13 cellular contexts compared by ENCODE assay signal in the genomic region with DNA sequence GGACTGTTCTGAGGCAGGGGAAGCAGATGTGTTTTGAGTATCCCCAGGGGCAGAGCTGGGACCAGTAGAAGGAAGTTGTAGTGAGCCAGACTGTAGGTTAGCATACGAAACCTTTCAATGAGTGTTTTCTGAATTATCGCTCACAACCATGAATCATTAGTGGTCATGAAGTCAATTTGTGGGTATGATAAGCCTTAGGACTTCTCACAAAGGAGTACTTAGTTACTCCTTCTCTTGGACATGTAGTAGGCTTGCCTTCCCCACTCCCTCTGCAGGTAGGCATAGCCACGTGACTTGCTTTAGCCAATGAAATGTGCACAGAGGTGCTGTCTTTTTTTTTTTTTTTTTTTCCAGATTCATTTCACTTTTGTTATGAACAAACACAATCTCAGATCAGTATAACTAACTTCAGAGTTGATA. TPM values are rescaled to one million over a fixed set of nuclear protein-coding genes. Genes with fewer than 3 reads are reported as not detected.
DNase-seq lines count a peak whose midpoint lies in the region; ATAC-seq and TF ChIP-seq lines count a peak whose summit lies in the region.
"Had no signal": no experiment of that assay in that cellular context is flagged by ENCODE, and none has a peak within 500 bp of the region (broad histone marks: within the 10 kb centered on the region; RNA-seq: fewer than 3 reads in every experiment).

No MANE protein-coding gene starts in this region.

- H3K36me3 Mint-ChIP-seq in GM23338 (ENCODE audit: low read depth): peaks cover 8% of the 10 kb centered on the region; the same call in 1 of the 3 replicates
- H3K36me3 Mint-ChIP-seq in T-helper 17 cell (ENCODE audit: low read depth): peaks cover 16% of the 10 kb centered on the region

- H3K4me3 ChIP-seq in GM23338 (no peak overlapping the region), PC-3 (ENCODE audit: low read length) (no peak overlapping the region)
- H3K4me3 ChIP-seq: esophagus squamous epithelium had no signal

- CTCF ChIA-PET in PC-3 (lab: Charles Lee): no interaction called here

- H3K4me2 ChIP-seq in GM23338 (no peak overlapping the region), PC-3 (ENCODE audit: low read length) (no peak overlapping the region)
- H3K4me2 ChIP-seq: KMS-11 had no signal

- no peak overlapping the region for H3K9ac ChIP-seq in PC-3 (ENCODE audit: low read length)
- H3K9ac ChIP-seq: KMS-11 had no signal

- POLR2A ChIA-PET in PC-3 (lab: Charles Lee; ENCODE audit: unreplicated experiment): no interaction called here

- H3K4me1 ChIP-seq in GM23338 (ENCODE audit: insufficient read depth): no peaks in the 10 kb centered on the region
- no peaks in the 10 kb centered on the region for H3K4me1 ChIP-seq in PC-3 (ENCODE audit: insufficient read depth, low read length)
- H3K4me1 ChIP-seq: esophagus squamous epithelium had no signal

- ATAC-seq in GM23338 (peak; percentile 41; the same call in 2 of the 3 replicates), PC-3 (no peak; the same call in 1 of the 2 replicates), T-helper 17 cell (no peak)

- no peaks in the 10 kb centered on the region for H3K79me2 ChIP-seq in GM23338 (replicated peaks; ENCODE audit: insufficient read depth)
- no peaks in the 10 kb centered on the region for H3K79me2 ChIP-seq in PC-3 (ENCODE audit: low read length)

- H3K9me3 ChIP-seq in PC-3 (ENCODE audit: low read length): no peaks in the 10 kb centered on the region
- no peaks in the 10 kb centered on the region for H3K9me3 ChIP-seq in T-helper 17 cell (ENCODE audit: control insufficient read depth, low read length, poor library complexity, severe bottlenecking)
- H3K9me3 ChIP-seq: esophagus squamous epithelium had no signal

- no peaks in the 10 kb centered on the region for H3K27me3 Mint-ChIP-seq in GM23338 (ENCODE audit: insufficient read depth, low read depth, poor library complexity)
- no peaks in the 10 kb centered on the region for H3K27me3 Mint-ChIP-seq in T-helper 17 cell

- TF ChIP-seq CTCF in GM23338 (conservative IDR thresholded peaks at IDR 0.05; ENCODE audit: low read depth in 2 of 2) (no peak), PC-3 (conservative IDR thresholded peaks at IDR 0.05; ENCODE audit: low read depth, low read length) (no peak)

- H3K27ac Mint-ChIP-seq in GM23338: peak overlapping the region; percentile 58; the same call in 1 of the 2 replicates
- H3K27ac Mint-ChIP-seq in T-helper 17 cell: no peak overlapping the region

- no peaks in the 10 kb centered on the region; the same call in 1 of the 3 replicates for H3K9me3 Mint-ChIP-seq in GM23338

- H3K9me2 ChIP-seq in GM23338 (ENCODE audit: insufficient read depth) (no peaks in the 10 kb centered on the region), PC-3 (replicated peaks; ENCODE audit: low read length) (no peaks in the 10 kb centered on the region)

- H3K36me3 ChIP-seq in GM23338 (ENCODE audit: insufficient read depth) (no peaks in the 10 kb centered on the region; the same call in 1 of the 2 replicates), PC-3 (ENCODE audit: low read depth, low read length) (peaks cover 11% of the 10 kb centered on the region; the same call in 1 of the 2 replicates)

- H2AFZ ChIP-seq in GM23338 (no peak overlapping the region), PC-3 (ENCODE audit: low read length) (no peak overlapping the region)

- no peaks in the 10 kb centered on the region for H3K27me3 ChIP-seq in GM23338 (ENCODE audit: insufficient read depth)
- H3K27me3 ChIP-seq in PC-3 (ENCODE audit: low read length): no peaks in the 10 kb centered on the region
- H3K27me3 ChIP-seq: esophagus squamous epithelium had no signal

- H3K27ac ChIP-seq in GM23338 (ENCODE audit: low read depth) (no peak overlapping the region), PC-3 (ENCODE audit: low read length) (no peak overlapping the region)
- H3K27ac ChIP-seq: KMS-11 had no signal

- 0 out of 2 replicates have a peak, but pooled peaks cover 3% of the 10 kb centered on the region for H3F3A ChIP-seq in GM23338 (replicated peaks; ENCODE audit: low read depth)
- no peaks in the 10 kb centered on the region for H3F3A ChIP-seq in PC-3 (ENCODE audit: low read length, unreplicated experiment)

- H3K4me3 Mint-ChIP-seq in GM23338 (no peak overlapping the region), T-helper 17 cell (no peak overlapping the region)

- DNase-seq in GDM1 (lab: John Stamatoyannopoulos, UW): peak; percentile 14
- DNase-seq in GM23338 (ENCODE audit: low spot score): no peak
- peak; percentile 28 for DNase-seq in PC-3
- DNase-seq in iPS-NIHi11 (ENCODE audit: low spot score): peak; percentile 28
- DNase-seq in AG08396 (ENCODE audit: low spot score): no peak
- no peak for DNase-seq in AG20443 (ENCODE audit: low spot score)
- DNase-seq in T-helper 17 cell: no peak
- no peak for DNase-seq in NCI-H128 (lab: John Stamatoyannopoulos, UW; ENCODE audit: unreplicated experiment)
- DNase-seq: activated naive CD4-positive, alpha-beta T cell treated with anti-CD3 and anti-CD28 coated beads, Interleukin-2, amount 50 U/mL, for 16 hours; DND-41; esophagus squamous epithelium; SHP77 had no signal

- H4K20me1 ChIP-seq in GM23338 (replicated peaks; ENCODE audit: insufficient read depth) (no peaks in the 10 kb centered on the region), PC-3 (ENCODE audit: low read length) (no peaks in the 10 kb centered on the region)

- peaks cover 6% of the 10 kb centered on the region; the same call in 2 of the 3 replicates for H3K4me1 Mint-ChIP-seq in GM23338
- H3K4me1 Mint-ChIP-seq in T-helper 17 cell: peaks cover 7% of the 10 kb centered on the region

- intact Hi-C loops in PC-3 (cut with micrococcal nuclease): no loop called here

- no TSS peak for BruUV-seq in PC-3 (replicated peaks; lab: Mats Ljungman, UMichigan)

TF ChIP-seq in GM23338, 12 proteins besides CTCF, POLR2A, EP300 and RAD21 (continues in another document):
- TF ChIP-seq POLR2AphosphoS5 (IDR thresholded peaks at IDR 0.05; ENCODE audit: low read depth) (no peak), JUNB (IDR thresholded peaks at IDR 0.05; ENCODE audit: unreplicated experiment) (no peak)
- TF ChIP-seq, protein P1, sequence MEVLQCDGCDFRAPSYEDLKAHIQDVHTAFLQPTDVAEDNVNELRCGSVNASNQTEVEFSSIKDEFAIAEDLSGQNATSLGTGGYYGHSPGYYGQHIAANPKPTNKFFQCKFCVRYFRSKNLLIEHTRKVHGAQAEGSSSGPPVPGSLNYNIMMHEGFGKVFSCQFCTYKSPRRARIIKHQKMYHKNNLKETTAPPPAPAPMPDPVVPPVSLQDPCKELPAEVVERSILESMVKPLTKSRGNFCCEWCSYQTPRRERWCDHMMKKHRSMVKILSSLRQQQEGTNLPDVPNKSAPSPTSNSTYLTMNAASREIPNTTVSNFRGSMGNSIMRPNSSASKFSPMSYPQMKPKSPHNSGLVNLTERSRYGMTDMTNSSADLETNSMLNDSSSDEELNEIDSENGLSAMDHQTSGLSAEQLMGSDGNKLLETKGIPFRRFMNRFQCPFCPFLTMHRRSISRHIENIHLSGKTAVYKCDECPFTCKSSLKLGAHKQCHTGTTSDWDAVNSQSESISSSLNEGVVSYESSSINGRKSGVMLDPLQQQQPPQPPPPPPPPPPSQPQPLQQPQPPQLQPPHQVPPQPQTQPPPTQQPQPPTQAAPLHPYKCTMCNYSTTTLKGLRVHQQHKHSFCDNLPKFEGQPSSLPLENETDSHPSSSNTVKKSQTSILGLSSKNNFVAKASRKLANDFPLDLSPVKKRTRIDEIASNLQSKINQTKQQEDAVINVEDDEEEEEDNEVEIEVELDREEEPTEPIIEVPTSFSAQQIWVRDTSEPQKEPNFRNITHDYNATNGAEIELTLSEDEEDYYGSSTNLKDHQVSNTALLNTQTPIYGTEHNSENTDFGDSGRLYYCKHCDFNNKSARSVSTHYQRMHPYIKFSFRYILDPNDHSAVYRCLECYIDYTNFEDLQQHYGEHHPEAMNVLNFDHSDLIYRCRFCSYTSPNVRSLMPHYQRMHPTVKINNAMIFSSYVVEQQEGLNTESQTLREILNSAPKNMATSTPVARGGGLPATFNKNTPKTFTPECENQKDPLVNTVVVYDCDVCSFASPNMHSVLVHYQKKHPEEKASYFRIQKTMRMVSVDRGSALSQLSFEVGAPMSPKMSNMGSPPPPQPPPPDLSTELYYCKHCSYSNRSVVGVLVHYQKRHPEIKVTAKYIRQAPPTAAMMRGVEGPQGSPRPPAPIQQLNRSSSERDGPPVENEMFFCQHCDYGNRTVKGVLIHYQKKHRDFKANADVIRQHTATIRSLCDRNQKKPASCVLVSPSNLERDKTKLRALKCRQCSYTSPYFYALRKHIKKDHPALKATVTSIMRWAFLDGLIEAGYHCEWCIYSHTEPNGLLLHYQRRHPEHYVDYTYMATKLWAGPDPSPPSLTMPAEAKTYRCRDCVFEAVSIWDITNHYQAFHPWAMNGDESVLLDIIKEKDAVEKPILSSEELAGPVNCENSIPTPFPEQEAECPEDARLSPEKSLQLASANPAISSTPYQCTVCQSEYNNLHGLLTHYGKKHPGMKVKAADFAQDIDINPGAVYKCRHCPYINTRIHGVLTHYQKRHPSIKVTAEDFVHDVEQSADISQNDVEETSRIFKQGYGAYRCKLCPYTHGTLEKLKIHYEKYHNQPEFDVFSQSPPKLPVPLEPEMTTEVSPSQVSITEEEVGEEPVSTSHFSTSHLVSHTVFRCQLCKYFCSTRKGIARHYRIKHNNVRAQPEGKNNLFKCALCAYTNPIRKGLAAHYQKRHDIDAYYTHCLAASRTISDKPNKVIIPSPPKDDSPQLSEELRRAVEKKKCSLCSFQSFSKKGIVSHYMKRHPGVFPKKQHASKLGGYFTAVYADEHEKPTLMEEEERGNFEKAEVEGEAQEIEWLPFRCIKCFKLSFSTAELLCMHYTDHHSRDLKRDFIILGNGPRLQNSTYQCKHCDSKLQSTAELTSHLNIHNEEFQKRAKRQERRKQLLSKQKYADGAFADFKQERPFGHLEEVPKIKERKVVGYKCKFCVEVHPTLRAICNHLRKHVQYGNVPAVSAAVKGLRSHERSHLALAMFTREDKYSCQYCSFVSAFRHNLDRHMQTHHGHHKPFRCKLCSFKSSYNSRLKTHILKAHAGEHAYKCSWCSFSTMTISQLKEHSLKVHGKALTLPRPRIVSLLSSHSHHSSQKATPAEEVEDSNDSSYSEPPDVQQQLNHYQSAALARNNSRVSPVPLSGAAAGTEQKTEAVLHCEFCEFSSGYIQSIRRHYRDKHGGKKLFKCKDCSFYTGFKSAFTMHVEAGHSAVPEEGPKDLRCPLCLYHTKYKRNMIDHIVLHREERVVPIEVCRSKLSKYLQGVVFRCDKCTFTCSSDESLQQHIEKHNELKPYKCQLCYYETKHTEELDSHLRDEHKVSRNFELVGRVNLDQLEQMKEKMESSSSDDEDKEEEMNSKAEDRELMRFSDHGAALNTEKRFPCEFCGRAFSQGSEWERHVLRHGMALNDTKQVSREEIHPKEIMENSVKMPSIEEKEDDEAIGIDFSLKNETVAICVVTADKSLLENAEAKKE (CRISPR knock-in tag; IDR thresholded peaks at IDR 0.05): no peak

RNA-seq across cellular contexts. Expression of a gene that starts 23.9 kb away (rescaled TPM):
- total RNA-seq in GM23338 (2014; rRNA removed; shearing (Covaris generic)): 17.9 and 24.0 TPM in 2 replicates
- polyA plus RNA-seq in GM23338 (2016; fragmentation: Nextera tagmentation; extraction: Ambion mirVana): 10.7 and 12.3 TPM in 2 replicates
- total RNA-seq in PC-3 (2014; rRNA removed) (2.0 and 5.0 TPM in 2 replicates), T-helper 17 cell (1 to 10 TPM; 6.5 to 9.4 TPM)

RNA-seq across cellular contexts. Expression of a gene that starts 29.6 kb away (rescaled TPM):
- total RNA-seq in GM23338 (2014; rRNA removed; shearing (Covaris generic)): 11.6 and 18.6 TPM in 2 replicates
- 7.4 and 8.9 TPM in 2 replicates for polyA plus RNA-seq in GM23338 (2016; fragmentation: Nextera tagmentation; extraction: Ambion mirVana)
- total RNA-seq in PC-3 (2014; rRNA removed) (14.2 and 16.8 TPM in 2 replicates), T-helper 17 cell (10 to 100 TPM; 30.5 to 40.0 TPM)

Comparison
In these comparisons a context has a peak if more than half of its experiments do, and no peak if none do; other contexts are left out.
1. DNase-seq: peak in GDM1 (single experiment), PC-3 (single experiment) and iPS-NIHi11 (single experiment); none in GM23338 (single experiment), AG08396 (single experiment), AG20443 (single experiment), T-helper 17 cell (0 of 3) and NCI-H128 (single experiment).